ENCODE assay signal across 1 cellular context in the genomic region with DNA sequence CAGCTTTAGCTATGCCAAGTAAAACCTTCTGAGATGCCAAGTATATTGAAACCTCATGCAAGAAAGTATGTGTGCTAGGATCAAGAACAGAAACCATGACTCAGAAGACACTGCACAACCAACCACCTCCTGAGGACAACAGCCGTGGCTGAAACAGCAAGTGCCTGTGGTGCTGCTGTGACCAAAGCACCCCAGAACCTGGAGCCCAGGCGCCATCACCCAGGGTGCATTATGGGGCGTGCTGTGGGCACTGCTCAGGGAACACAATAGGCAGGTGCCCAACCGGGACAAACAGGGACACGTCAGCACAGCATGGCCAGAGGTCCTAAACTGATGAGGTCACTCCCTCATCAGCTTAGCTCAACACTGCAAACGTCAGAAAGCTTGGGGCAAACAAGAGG.
TF ChIP-seq lines count a peak whose summit lies in the region.

No MANE protein-coding gene starts in this region.

TF ChIP-seq in SK-N-SH treated with all-trans-retinoic acid at 6 μM for 48 hours, 23 proteins besides CTCF, POLR2A, EP300 and RAD21 (continued from another document):
- TF ChIP-seq ZNF565 (CRISPR knock-in tag; conservative IDR thresholded peaks at IDR 0.05; ENCODE audit: low read depth): no peak
- no peak for TF ChIP-seq ESRRG (CRISPR knock-in tag; IDR thresholded peaks at IDR 0.05)
- no peak for TF ChIP-seq OSR1 (CRISPR knock-in tag; IDR thresholded peaks at IDR 0.05)
- no peak for TF ChIP-seq ZFP3 (CRISPR knock-in tag; IDR thresholded peaks at IDR 0.05)
- no peak for TF ChIP-seq TCF4 (CRISPR knock-in tag; IDR thresholded peaks at IDR 0.05; ENCODE audit: borderline replicate concordance)
- TF ChIP-seq PPARA (CRISPR knock-in tag; IDR thresholded peaks at IDR 0.05; ENCODE audit: borderline replicate concordance): no peak
- TF ChIP-seq CSDC2 (CRISPR knock-in tag; IDR thresholded peaks at IDR 0.05): no peak
- TF ChIP-seq, protein P1, sequence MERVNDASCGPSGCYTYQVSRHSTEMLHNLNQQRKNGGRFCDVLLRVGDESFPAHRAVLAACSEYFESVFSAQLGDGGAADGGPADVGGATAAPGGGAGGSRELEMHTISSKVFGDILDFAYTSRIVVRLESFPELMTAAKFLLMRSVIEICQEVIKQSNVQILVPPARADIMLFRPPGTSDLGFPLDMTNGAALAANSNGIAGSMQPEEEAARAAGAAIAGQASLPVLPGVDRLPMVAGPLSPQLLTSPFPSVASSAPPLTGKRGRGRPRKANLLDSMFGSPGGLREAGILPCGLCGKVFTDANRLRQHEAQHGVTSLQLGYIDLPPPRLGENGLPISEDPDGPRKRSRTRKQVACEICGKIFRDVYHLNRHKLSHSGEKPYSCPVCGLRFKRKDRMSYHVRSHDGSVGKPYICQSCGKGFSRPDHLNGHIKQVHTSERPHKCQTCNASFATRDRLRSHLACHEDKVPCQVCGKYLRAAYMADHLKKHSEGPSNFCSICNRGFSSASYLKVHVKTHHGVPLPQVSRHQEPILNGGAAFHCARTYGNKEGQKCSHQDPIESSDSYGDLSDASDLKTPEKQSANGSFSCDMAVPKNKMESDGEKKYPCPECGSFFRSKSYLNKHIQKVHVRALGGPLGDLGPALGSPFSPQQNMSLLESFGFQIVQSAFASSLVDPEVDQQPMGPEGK (CRISPR knock-in tag; IDR thresholded peaks at IDR 0.05; ENCODE audit: borderline replicate concordance): no peak
- TF ChIP-seq SNAI2 (CRISPR knock-in tag; IDR thresholded peaks at IDR 0.05): no peak
- no peak for TF ChIP-seq TOX (CRISPR knock-in tag; IDR thresholded peaks at IDR 0.05; ENCODE audit: borderline replicate concordance)
- no peak for TF ChIP-seq BACH2 (CRISPR knock-in tag; IDR thresholded peaks at IDR 0.05; ENCODE audit: borderline replicate concordance)
- no peak for TF ChIP-seq GLIS3 (CRISPR knock-in tag; IDR thresholded peaks at IDR 0.05)
